ENCODE assay signal across 8 cellular contexts in the genomic region with DNA sequence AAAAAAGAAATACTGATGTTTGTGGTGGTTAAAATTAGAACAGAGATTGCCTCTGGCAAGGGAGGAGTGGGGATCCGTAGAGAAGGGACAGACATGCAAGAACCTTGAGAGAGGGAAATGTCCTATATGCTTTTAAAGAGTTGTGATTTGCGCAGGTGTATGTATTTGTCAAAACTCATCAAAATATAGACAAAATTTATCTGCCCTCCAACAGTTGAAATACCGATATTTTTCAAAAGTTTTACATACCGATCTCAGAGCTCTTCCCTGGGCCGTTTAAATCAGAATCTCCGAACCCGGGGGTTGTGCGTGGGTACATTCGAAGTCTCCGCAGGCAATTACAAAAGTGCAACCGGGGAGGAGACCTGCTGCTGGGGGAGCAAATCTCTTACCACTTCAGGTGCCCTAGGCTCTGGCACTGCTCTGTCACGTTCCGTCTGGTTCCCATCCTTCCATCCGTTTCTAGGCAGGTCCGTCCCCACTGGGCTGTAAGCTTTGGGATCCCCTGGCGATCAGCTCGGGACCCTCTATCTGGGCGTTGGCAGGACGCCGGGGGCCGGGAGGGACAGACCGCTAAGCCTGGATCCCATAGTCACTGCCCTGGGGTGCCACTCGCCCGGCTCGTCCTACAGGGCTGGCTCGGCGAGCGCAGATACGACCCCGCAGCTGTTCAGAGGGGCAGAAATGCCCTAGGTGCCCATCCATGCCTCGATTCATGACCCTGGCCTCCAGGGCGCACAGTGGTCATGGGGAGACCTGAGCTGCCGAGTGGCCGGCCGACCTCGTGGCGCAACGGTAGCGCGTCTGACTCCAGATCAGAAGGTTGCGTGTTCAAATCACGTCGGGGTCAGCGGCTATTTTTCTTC. TPM values are rescaled to one million over a fixed set of nuclear protein-coding genes. Genes with fewer than 3 reads are reported as not detected.
DNase-seq lines count a peak whose midpoint lies in the region; ATAC-seq and TF ChIP-seq lines count a peak whose summit lies in the region.

No MANE protein-coding gene starts in this region.

- H3K36me3 ChIP-seq in osteoblast (ENCODE audit: insufficient read depth, low read length) (no peaks in the 10 kb centered on the region), testis (ENCODE audit: low read depth, missing control alignments) (no peaks in the 10 kb centered on the region)

- in situ Hi-C loops in SK-MEL-5 (cut with HindIII; ENCODE audit: low pct_unique_long_range_greater_than_20kb, low sequenced_read_pairs) = no loop called here

- H3K4me3 Mint-ChIP-seq in glutamatergic neuron (ENCODE audit: unreplicated experiment) = no peak overlapping the region

- no peak for ATAC-seq in HG03469 (IDR thresholded peaks at IDR 0.05; ENCODE audit: unreplicated experiment)

- H3K27me3 Mint-ChIP-seq in glutamatergic neuron (ENCODE audit: unreplicated experiment) = peaks cover 8% of the 10 kb centered on the region

- H3K27ac ChIP-seq in osteoblast (ENCODE audit: low read depth, low read length) (peak overlapping the region; percentile 76), testis (peak overlapping the region; percentile 96)

- DNase-seq in GDM1 (lab: John Stamatoyannopoulos, UW) (peak; percentile 71), SK-MEL-5 (ENCODE audit: low read depth, low spot score) (peak; percentile 84), glutamatergic neuron (peak; percentile 92), osteoblast (ENCODE audit: insufficient read length, low spot score, missing footprints) (peak; percentile 90), testis (peak; percentile 93)
- DNase-seq in activated naive CD4-positive, alpha-beta T cell treated with Interleukin-2 at 50 U/mL for 16 hours = peak; percentile 91

- no peak overlapping the region for H3K27ac Mint-ChIP-seq in glutamatergic neuron (ENCODE audit: unreplicated experiment)

- H3K4me1 ChIP-seq in osteoblast (ENCODE audit: insufficient read depth, low read length) = peaks cover 30% of the 10 kb centered on the region
- H3K4me1 ChIP-seq in testis = peaks cover 24% of the 10 kb centered on the region

- TF ChIP-seq POLR2A in testis (IDR thresholded peaks at IDR 0.05) = no peak

- no peak for TF ChIP-seq EP300 in Ishikawa (IDR thresholded peaks at IDR 0.05; ENCODE audit: borderline replicate concordance)

- intact Hi-C loops in testis (cut with DNase I; ENCODE audit: low total_unique reads) = loop anchor here (5.0 to 10.0 kb wide), 2 partner anchors 36 to 61 kb away; partner anchors contain the start of gene HES7

- TF ChIP-seq RAD21 in Ishikawa (IDR thresholded peaks at IDR 0.05; ENCODE audit: low read depth) = no peak

- H3K9me3 Mint-ChIP-seq in glutamatergic neuron (ENCODE audit: unreplicated experiment) = peaks cover 16% of the 10 kb centered on the region

- H3K4me3 ChIP-seq in osteoblast (ENCODE audit: insufficient read depth, low read length) = peak overlapping the region; percentile 90
- peak overlapping the region; percentile 74 to 76 for H3K4me3 ChIP-seq in testis

- 0% methylated on average over 20 to 44 of the region's 44 CpGs for WGBS in testis, 2 donors

- H3K27me3 ChIP-seq in osteoblast (ENCODE audit: insufficient read depth, low read length) (peaks cover 4% of the 10 kb centered on the region), testis (no peaks in the 10 kb centered on the region)

- H3K9me3 ChIP-seq in osteoblast (ENCODE audit: low read depth, low read length) (no peaks in the 10 kb centered on the region), testis (no peaks in the 10 kb centered on the region)

- H3K36me3 Mint-ChIP-seq in glutamatergic neuron (ENCODE audit: unreplicated experiment) = no peaks in the 10 kb centered on the region

- H3K4me2 ChIP-seq in osteoblast (ENCODE audit: insufficient read depth, low read length) = peak overlapping the region; percentile 90

- H2AFZ ChIP-seq in osteoblast (ENCODE audit: low read length) = peak overlapping the region; percentile 96

- TF ChIP-seq CTCF in glutamatergic neuron (IDR thresholded peaks at IDR 0.05; ENCODE audit: partially characterized antibody, unreplicated experiment) (no peak), osteoblast (IDR thresholded peaks at IDR 0.05; ENCODE audit: extremely low read depth, low read depth, low read length) (no peak), testis (IDR thresholded peaks at IDR 0.05) (no peak)

- H3K4me1 Mint-ChIP-seq in glutamatergic neuron (ENCODE audit: low read depth, unreplicated experiment) = peaks cover 7% of the 10 kb centered on the region

- H4K20me1 ChIP-seq in osteoblast (ENCODE audit: insufficient read depth, low read length) = peaks cover 17% of the 10 kb centered on the region

- H3K79me2 ChIP-seq in osteoblast (ENCODE audit: insufficient read depth, low read length) = peaks cover 17% of the 10 kb centered on the region

TF ChIP-seq in Ishikawa, 13 proteins besides CTCF, POLR2A, EP300 and RAD21 (continues in another document):
- TF ChIP-seq TEAD4 (IDR thresholded peaks at IDR 0.05) (peak; percentile 97), TAF1 (IDR thresholded peaks at IDR 0.05; ENCODE audit: low read depth) (no peak), TCF12 (IDR thresholded peaks at IDR 0.05; ENCODE audit: low read depth) (peak; percentile 38; the same call in 1 of the 2 replicates), CREB1 (IDR thresholded peaks at IDR 0.05; ENCODE audit: low read depth) (no peak), FOXM1 (IDR thresholded peaks at IDR 0.05; ENCODE audit: borderline replicate concordance, low read depth) (no peak), EGR1 (IDR thresholded peaks at IDR 0.05) (no peak), NFIC (IDR thresholded peaks at IDR 0.05) (0 out of 2 replicates have a peak, but pooled peaks have one; percentile 1), ZBTB7A (IDR thresholded peaks at IDR 0.05; ENCODE audit: low read depth) (peak; percentile 75), YY1 (IDR thresholded peaks at IDR 0.05; ENCODE audit: low read depth) (peak; percentile 62)
- TF ChIP-seq, protein P1, sequence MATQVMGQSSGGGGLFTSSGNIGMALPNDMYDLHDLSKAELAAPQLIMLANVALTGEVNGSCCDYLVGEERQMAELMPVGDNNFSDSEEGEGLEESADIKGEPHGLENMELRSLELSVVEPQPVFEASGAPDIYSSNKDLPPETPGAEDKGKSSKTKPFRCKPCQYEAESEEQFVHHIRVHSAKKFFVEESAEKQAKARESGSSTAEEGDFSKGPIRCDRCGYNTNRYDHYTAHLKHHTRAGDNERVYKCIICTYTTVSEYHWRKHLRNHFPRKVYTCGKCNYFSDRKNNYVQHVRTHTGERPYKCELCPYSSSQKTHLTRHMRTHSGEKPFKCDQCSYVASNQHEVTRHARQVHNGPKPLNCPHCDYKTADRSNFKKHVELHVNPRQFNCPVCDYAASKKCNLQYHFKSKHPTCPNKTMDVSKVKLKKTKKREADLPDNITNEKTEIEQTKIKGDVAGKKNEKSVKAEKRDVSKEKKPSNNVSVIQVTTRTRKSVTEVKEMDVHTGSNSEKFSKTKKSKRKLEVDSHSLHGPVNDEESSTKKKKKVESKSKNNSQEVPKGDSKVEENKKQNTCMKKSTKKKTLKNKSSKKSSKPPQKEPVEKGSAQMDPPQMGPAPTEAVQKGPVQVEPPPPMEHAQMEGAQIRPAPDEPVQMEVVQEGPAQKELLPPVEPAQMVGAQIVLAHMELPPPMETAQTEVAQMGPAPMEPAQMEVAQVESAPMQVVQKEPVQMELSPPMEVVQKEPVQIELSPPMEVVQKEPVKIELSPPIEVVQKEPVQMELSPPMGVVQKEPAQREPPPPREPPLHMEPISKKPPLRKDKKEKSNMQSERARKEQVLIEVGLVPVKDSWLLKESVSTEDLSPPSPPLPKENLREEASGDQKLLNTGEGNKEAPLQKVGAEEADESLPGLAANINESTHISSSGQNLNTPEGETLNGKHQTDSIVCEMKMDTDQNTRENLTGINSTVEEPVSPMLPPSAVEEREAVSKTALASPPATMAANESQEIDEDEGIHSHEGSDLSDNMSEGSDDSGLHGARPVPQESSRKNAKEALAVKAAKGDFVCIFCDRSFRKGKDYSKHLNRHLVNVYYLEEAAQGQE (IDR thresholded peaks at IDR 0.05; ENCODE audit: low read depth) = no peak

RNA-seq across cellular contexts. Expression of gene BORCS6, which starts 4.2 kb away (rescaled TPM):
- 8.4 and 12.3 TPM in 2 replicates for total RNA-seq in SK-MEL-5 (2014; rRNA removed; shearing (Covaris generic))
- 10.1 and 10.2 TPM in 2 replicates for polyA plus RNA-seq in SK-MEL-5 (2015; cell fraction: cytosol; rRNA removed)
- polyA plus RNA-seq in SK-MEL-5 (2015; cell fraction: nucleus; rRNA removed) = 0.72 and 2.9 TPM in 2 replicates
- total RNA-seq in glutamatergic neuron (ENCODE audit: unreplicated experiment) (14.2 TPM), osteoblast (9.4 and 11.5 TPM in 2 replicates), testis (10 to 100 TPM in 1 of 2 donors, 1 to 10 TPM in 1; 8.7 to 10.4 TPM)
- 8.5 TPM for polyA plus RNA-seq in testis (ENCODE audit: insufficient read depth, low read depth, low replicate concordance)

RNA-seq across cellular contexts. Expression of gene TMEM107, which starts 9.6 kb away (rescaled TPM):
- 17.0 and 19.1 TPM in 2 replicates for total RNA-seq in SK-MEL-5 (2014; rRNA removed; shearing (Covaris generic))
- polyA plus RNA-seq in SK-MEL-5 (2015; cell fraction: cytosol; rRNA removed) = 12.5 and 17.2 TPM in 2 replicates
- polyA plus RNA-seq in SK-MEL-5 (2015; cell fraction: nucleus; rRNA removed) = 22.1 and 27.9 TPM in 2 replicates
- total RNA-seq in glutamatergic neuron (ENCODE audit: unreplicated experiment) = 12.8 TPM
- 8.3 and 8.8 TPM in 2 replicates for total RNA-seq in osteoblast
- total RNA-seq in testis = 10 to 100 TPM; 17.2 to 23.2 TPM
- polyA plus RNA-seq in testis (ENCODE audit: insufficient read depth, low read depth, low replicate concordance) = 31.8 TPM

RNA-seq across cellular contexts. Expression of gene VAMP2, which starts 23.1 kb away (rescaled TPM):
- total RNA-seq in SK-MEL-5 (2014; rRNA removed; shearing (Covaris generic)) = 3.2 TPM in 2 replicates
- 18.2 and 24.3 TPM in 2 replicates for polyA plus RNA-seq in SK-MEL-5 (2015; cell fraction: cytosol; rRNA removed)
- polyA plus RNA-seq in SK-MEL-5 (2015; cell fraction: nucleus; rRNA removed) = 75.2 and 93.4 TPM in 2 replicates
- total RNA-seq in glutamatergic neuron (ENCODE audit: unreplicated experiment) = 117 TPM
- 5.3 and 5.4 TPM in 2 replicates for total RNA-seq in osteoblast
- 10 to 100 TPM; 66.3 to 76.5 TPM for total RNA-seq in testis
- polyA plus RNA-seq in testis (ENCODE audit: insufficient read depth, low read depth, low replicate concordance) = 116 TPM

RNA-seq across cellular contexts. Expression of gene AURKB, which starts 24.6 kb away (rescaled TPM):
- total RNA-seq in SK-MEL-5 (2014; rRNA removed; shearing (Covaris generic)) = 66.5 and 78.0 TPM in 2 replicates
- polyA plus RNA-seq in SK-MEL-5 (2015; cell fraction: cytosol; rRNA removed) = 82.8 and 87.8 TPM in 2 replicates
- 216 and 332 TPM in 2 replicates for polyA plus RNA-seq in SK-MEL-5 (2015; cell fraction: nucleus; rRNA removed)
- total RNA-seq in glutamatergic neuron (ENCODE audit: unreplicated experiment) (17.3 TPM), osteoblast (3.6 and 4.7 TPM in 2 replicates), testis (1 to 10 TPM; 2.4 to 3.7 TPM)
- 3.2 TPM for polyA plus RNA-seq in testis (ENCODE audit: insufficient read depth, low read depth, low replicate concordance)

RNA-seq across cellular contexts. Expression of gene PER1, which starts 33.6 kb away (rescaled TPM):
- total RNA-seq in SK-MEL-5 (2014; rRNA removed; shearing (Covaris generic)) = 7.7 and 9.7 TPM in 2 replicates
- 10.9 and 11.0 TPM in 2 replicates for polyA plus RNA-seq in SK-MEL-5 (2015; cell fraction: cytosol; rRNA removed)
- 30.2 and 41.5 TPM in 2 replicates for polyA plus RNA-seq in SK-MEL-5 (2015; cell fraction: nucleus; rRNA removed)
- total RNA-seq in glutamatergic neuron (ENCODE audit: unreplicated experiment) = 64.6 TPM
- 11.2 and 16.6 TPM in 2 replicates for total RNA-seq in osteoblast
- 100 to 1,000 TPM in 1 of 2 donors, 10 to 100 TPM in 1; 96.0 to 119 TPM for total RNA-seq in testis
- polyA plus RNA-seq in testis (ENCODE audit: insufficient read depth, low read depth, low replicate concordance) = 55.1 TPM

Comparison
In these comparisons a context has a peak if more than half of its experiments do, and no peak if none do; other contexts are left out.
1. RNA of gene VAMP2, which starts 23.1 kb away (total RNA-seq): 117 TPM in glutamatergic neuron (single experiment) and 66.3 to 76.5 TPM in testis; 5.3 to 5.4 TPM in osteoblast and 3.2 TPM in SK-MEL-5; every median in the first group is over 10 times any median in the second.
2. Peak in every context shown above with its lines, with median percentiles within 50 percentile points of each other: DNase-seq.